ENCODE assay signal across 18 cellular contexts in the genomic region with DNA sequence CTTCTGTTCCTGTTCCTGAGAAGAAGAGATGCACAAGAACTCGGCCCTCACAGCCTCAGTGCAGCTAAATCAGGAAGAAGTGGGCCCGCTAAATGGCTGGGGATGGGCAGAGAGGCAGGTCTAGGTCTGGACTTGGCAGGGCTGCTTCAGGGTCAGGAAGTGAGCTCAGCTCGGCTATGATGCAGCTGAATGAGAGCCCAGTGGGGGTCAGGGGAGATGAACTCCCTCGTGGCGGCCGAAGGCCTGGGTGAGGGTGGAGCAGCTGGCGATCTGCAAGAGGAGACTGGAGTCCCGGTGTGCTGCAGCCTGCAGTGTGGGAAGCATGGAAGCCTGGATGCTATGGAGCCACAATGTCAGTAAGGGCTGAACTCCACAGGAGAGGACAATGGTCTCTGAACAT.
"Had no signal": no experiment of that assay in that cellular context is flagged by ENCODE, and none has a peak within 500 bp of the region (broad histone marks: within the 10 kb centered on the region; RNA-seq: fewer than 3 reads in every experiment).

No MANE protein-coding gene starts in this region.

- DNase-seq: activated CD4-positive, alpha-beta T cell treated with anti-CD3 and anti-CD28 coated beads for 1 hour; activated CD8-positive, alpha-beta memory T cell treated with anti-CD3 and anti-CD28 coated beads for 24 hours; activated CD8-positive, alpha-beta memory T cell treated with anti-CD3 and anti-CD28 coated beads, Interleukin-2, amount 50 U/mL, for 48 hours; activated effector memory CD4-positive, alpha-beta T cell treated with anti-CD3 and anti-CD28 coated beads, Interleukin-2, amount 50 U/mL, for 16 hours; activated naive CD4-positive, alpha-beta T cell treated with anti-CD3 and anti-CD28 coated beads, Interleukin-2, amount 50 U/mL, for 16 hours; activated T-cell treated with anti-CD3 and anti-CD28 coated beads, Interleukin-2, amount 50 U/mL, for 48 hours; cortex of kidney; effector CD8-positive, alpha-beta T cell; foreskin keratinocyte; left ventricle myocardium superior; naive thymus-derived CD4-positive, alpha-beta T cell; pancreas; spleen; stimulated activated naive B cell treated with anti-CD40 and anti-IgM and Interleukin-4, amounts not matched to agents 10 μg/mL and 1 μg/mL and 100 μg/mL, for 72 hours; T1000; upper lobe of right lung had no signal

- H3K4me3 ChIP-seq: ascending aorta, pancreas, spleen, upper lobe of right lung had no signal

- H3K4me3 Mint-ChIP-seq: memory B cell; naive thymus-derived CD4-positive, alpha-beta T cell; stimulated activated naive B cell treated with anti-CD40 and anti-IgM and Interleukin-4, amounts not matched to agents 10 μg/mL and 1 μg/mL and 100 μg/mL, for 72 hours had no signal

- H3K27me3 ChIP-seq: ascending aorta, foreskin keratinocyte, pancreas had no signal

- H3K4me1 ChIP-seq: ascending aorta, foreskin keratinocyte, pancreas, spleen, upper lobe of right lung had no signal

- H3K36me3 Mint-ChIP-seq: memory B cell; naive thymus-derived CD4-positive, alpha-beta T cell; stimulated activated naive B cell treated with anti-CD40 and anti-IgM and Interleukin-4, amounts not matched to agents 10 μg/mL and 1 μg/mL and 100 μg/mL, for 72 hours had no signal

- ATAC-seq: foreskin keratinocyte; left ventricle myocardium superior; naive thymus-derived CD4-positive, alpha-beta T cell; pancreas; stimulated activated naive B cell treated with anti-CD40 and anti-IgM and Interleukin-4, amounts not matched to agents 10 μg/mL and 1 μg/mL and 100 μg/mL, for 72 hours; upper lobe of right lung had no signal

- H3K27ac ChIP-seq: ascending aorta, foreskin keratinocyte, pancreas, spleen, upper lobe of right lung had no signal

- H3K4me1 Mint-ChIP-seq: memory B cell; naive thymus-derived CD4-positive, alpha-beta T cell; stimulated activated naive B cell treated with anti-CD40 and anti-IgM and Interleukin-4, amounts not matched to agents 10 μg/mL and 1 μg/mL and 100 μg/mL, for 72 hours had no signal

- H3K36me3 ChIP-seq: ascending aorta, pancreas, spleen, upper lobe of right lung had no signal

- H3K27ac Mint-ChIP-seq: memory B cell; naive thymus-derived CD4-positive, alpha-beta T cell; stimulated activated naive B cell treated with anti-CD40 and anti-IgM and Interleukin-4, amounts not matched to agents 10 μg/mL and 1 μg/mL and 100 μg/mL, for 72 hours had no signal

- H3K9me3 ChIP-seq: ascending aorta, pancreas, spleen, upper lobe of right lung had no signal

- H3K27me3 Mint-ChIP-seq: stimulated activated naive B cell treated with anti-CD40 and anti-IgM and Interleukin-4, amounts not matched to agents 10 μg/mL and 1 μg/mL and 100 μg/mL, for 72 hours had no signal
